In the genomic region with DNA sequence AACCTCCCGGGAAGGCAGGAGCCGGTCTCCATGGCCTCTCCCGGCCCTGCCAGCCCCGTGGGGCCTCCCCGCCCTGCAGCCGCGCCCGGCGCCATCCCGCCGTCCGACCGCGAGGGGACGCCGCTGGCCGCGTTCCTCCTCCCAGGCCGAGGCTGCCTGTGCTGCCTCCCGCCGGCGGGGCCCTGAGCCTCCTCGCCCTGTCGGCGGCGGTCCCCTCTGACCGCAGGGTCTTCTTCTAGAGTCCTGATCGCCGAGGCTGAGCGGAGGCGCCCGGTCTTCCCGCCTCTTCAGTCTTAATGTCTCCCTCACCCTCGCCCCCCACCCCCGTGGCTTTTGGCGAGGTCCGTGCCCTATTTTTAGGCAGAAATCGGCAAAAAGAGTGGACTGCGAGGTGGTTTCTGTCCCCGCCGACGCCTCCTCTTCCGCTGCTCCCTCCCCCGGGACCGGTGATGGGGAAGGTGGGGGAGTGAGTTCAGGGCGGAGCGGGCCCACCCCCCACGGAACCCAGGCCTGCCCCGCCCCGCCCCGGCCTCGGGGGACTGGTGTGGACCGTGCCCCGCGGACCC, we compare ENCODE assay signal across 8 cellular contexts. TPM values are rescaled to one million over a fixed set of nuclear protein-coding genes. Genes with fewer than 3 reads are reported as not detected.
A peak's percentile ranks its signal among the peaks of the same experiment; 100 is the strongest.
DNase-seq lines count a peak whose midpoint lies in the region; ATAC-seq and TF ChIP-seq lines count a peak whose summit lies in the region.

No MANE protein-coding gene starts in this region.

- H3K27ac ChIP-seq in KMS-11 (peak overlapping the region; percentile 59), uterus (no peak overlapping the region)

- no peaks in the 10 kb centered on the region for H4K20me1 ChIP-seq in KMS-11 (ENCODE audit: insufficient read depth)

- no peak overlapping the region for H3K27ac Mint-ChIP-seq in effector memory CD8-positive, alpha-beta T cell

- no peaks in the 10 kb centered on the region for H3K9me3 ChIP-seq in uterus

- no peak overlapping the region for H3K4me3 ChIP-seq in KMS-11 (IDR thresholded peaks at IDR 0.05; ENCODE audit: insufficient read depth, low read depth, low read length)
- H3K4me3 ChIP-seq in uterus, result no peak overlapping the region

- TF ChIP-seq CTCF in KMS-11 (conservative IDR thresholded peaks at IDR 0.05; ENCODE audit: low read depth, low read length), result peak; percentile 54
- TF ChIP-seq CTCF in uterus (IDR thresholded peaks at IDR 0.05), result peak in 3 of 4 experiments; percentile 31 to 70 (median 56)

- H3K36me3 ChIP-seq in KMS-11 (ENCODE audit: insufficient read depth) (no peaks in the 10 kb centered on the region), uterus (no peaks in the 10 kb centered on the region)

- H3K9me3 Mint-ChIP-seq in effector memory CD8-positive, alpha-beta T cell, result no peaks in the 10 kb centered on the region

- H3K4me1 ChIP-seq in KMS-11 (ENCODE audit: low read depth, poor library complexity, severe bottlenecking), result peaks cover 7% of the 10 kb centered on the region
- H3K4me1 ChIP-seq in uterus, result peaks cover 0 to 18% of the 10 kb centered on the region in 2 donors

- DNase-seq in NCI-H748 (lab: John Stamatoyannopoulos, UW; ENCODE audit: unreplicated experiment) (peak; percentile 76), NCI-H748 treated with DMSO at 0.1 percent for 48 hours (lab: John Stamatoyannopoulos, UW) (no peak), myocyte (ENCODE audit: low read depth) (peak; percentile 70), uterus (no peak), NCI-H2196 (lab: John Stamatoyannopoulos, UW; ENCODE audit: unreplicated experiment) (no peak)
- peak; percentile 36 to 39 for DNase-seq in activated CD4-positive, alpha-beta T cell treated with anti-CD3 and anti-CD28 coated beads for 4 hours
- DNase-seq in effector memory CD8-positive, alpha-beta T cell, result peak; percentile 44 to 57 (median 48)

- H3K79me2 ChIP-seq in KMS-11 (ENCODE audit: insufficient read depth, low read depth), result peaks cover 16% of the 10 kb centered on the region; the same call in 1 of the 2 replicates

- H3K4me1 Mint-ChIP-seq in effector memory CD8-positive, alpha-beta T cell (ENCODE audit: low read depth in 2 of 2), result peaks cover 0 to 6% of the 10 kb centered on the region in 2 donors

- H3K27me3 ChIP-seq in KMS-11 (ENCODE audit: insufficient read depth, low read depth) (no peaks in the 10 kb centered on the region), uterus (peaks cover 12 to 15% of the 10 kb centered on the region in 2 donors)

- H3K27me3 Mint-ChIP-seq in effector memory CD8-positive, alpha-beta T cell, result peaks cover 16 to 30% of the 10 kb centered on the region in 2 donors

- peak overlapping the region; percentile 90 for H2AFZ ChIP-seq in KMS-11 (ENCODE audit: low read depth)

- H3K4me3 Mint-ChIP-seq in effector memory CD8-positive, alpha-beta T cell, result peak overlapping the region; percentile 72 to 74

- peak overlapping the region; percentile 49; the same call in 1 of the 2 replicates for H3K9ac ChIP-seq in KMS-11

- ATAC-seq in effector memory CD8-positive, alpha-beta T cell (replicated peaks), result peak; percentile 77

- H3K4me2 ChIP-seq in KMS-11, result peak overlapping the region; percentile 71

- intact Hi-C loops in uterus (cut with DNase I; ENCODE audit: low total_unique reads), result no loop called here

- no peak for TF ChIP-seq POLR2A in uterus (IDR thresholded peaks at IDR 0.05)

- H3K36me3 Mint-ChIP-seq in effector memory CD8-positive, alpha-beta T cell (ENCODE audit: insufficient read depth), result no peaks in the 10 kb centered on the region

RNA-seq across cellular contexts. Expression of gene CPNE7, which starts 0.8 kb away (rescaled TPM):
- total RNA-seq in myocyte (8.1 and 10.8 TPM in 2 replicates), uterus (under 1 TPM in 2 of 4 donors, not detected in 2; 0.14 to 0.85 TPM)
- polyA plus RNA-seq in myocyte (2012), result 2.4 TPM

RNA-seq across cellular contexts. Expression of gene RPL13, which starts 14.3 kb away (rescaled TPM):
- 4,195 and 7,550 TPM in 2 replicates for total RNA-seq in myocyte
- polyA plus RNA-seq in myocyte (2012), result 2,114 TPM
- over 10,000 TPM in 1 of 4 donors, 1,000 to 10,000 TPM in 3; 2,633 to 11,472 (median 5,632) TPM for total RNA-seq in uterus

RNA-seq across cellular contexts. Expression of gene DPEP1, which starts 38.7 kb away (rescaled TPM):
- total RNA-seq in myocyte (not detected in 2 replicates), uterus (1 to 10 TPM in 2 of 4 donors, not detected in 2; 1.0 to 5.5 TPM)
- not detected for polyA plus RNA-seq in myocyte (2012)

Comparison
In these comparisons a context has a peak if more than half of its experiments do, and no peak if none do; other contexts are left out.
1. DNase-seq: peak in NCI-H748 (single experiment), activated CD4-positive, alpha-beta T cell treated with anti-CD3 and anti-CD28 coated beads for 4 hours (2 of 2), effector memory CD8-positive, alpha-beta T cell (3 of 3) and myocyte (single experiment); none in NCI-H748 treated with DMSO at 0.1 percent for 48 hours (single experiment), uterus (0 of 2) and NCI-H2196 (single experiment).